ENCODE assay signal across 8 cellular contexts in the genomic region with DNA sequence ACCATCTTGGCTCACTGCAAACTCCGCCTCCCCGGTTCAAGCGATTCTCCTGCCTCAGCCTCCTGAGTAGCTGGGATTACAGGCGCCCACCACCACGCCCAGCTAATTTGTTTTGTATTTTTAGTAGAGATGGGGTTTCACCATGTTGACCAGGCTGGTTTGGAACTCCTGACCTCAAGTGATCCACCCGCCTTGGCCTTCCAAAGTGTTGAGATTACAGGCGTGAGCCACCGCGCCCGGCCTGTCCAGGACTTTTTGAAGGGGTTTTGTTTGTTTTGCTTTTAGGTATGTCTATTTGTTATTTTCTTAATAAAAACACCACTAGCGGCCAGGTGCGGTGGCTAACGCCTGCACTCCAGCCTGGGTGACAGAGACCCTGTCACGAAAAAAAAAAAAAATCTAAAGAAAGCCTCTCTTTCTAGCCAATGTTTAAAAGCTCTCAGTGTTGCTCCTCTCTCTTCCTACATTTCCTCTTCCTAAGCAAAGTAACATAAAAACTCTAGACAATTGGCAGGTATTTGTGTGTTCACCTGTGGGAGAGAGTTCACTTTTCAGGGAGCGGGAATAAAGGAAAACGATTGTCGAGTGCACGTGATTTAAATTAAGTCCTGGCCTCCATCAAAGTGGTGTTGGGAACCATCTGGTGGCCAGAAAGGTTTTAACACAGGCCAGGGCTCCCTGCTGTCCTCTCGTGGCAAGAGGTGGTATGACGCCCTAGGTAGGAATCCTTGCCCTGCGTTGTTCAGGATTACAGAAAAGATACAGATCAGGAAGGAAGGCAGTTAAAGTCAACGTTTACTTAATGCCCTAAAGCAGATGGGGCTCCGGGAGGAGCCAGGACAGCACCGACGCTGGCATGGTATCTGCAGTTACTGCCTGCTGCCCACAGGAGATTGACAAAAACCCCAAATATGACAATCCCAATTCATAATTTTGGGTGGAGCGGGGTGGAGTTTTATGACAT. TPM values are rescaled to one million over a fixed set of nuclear protein-coding genes. Genes with fewer than 3 reads are reported as not detected.
DNase-seq lines count a peak whose midpoint lies in the region; ATAC-seq and TF ChIP-seq lines count a peak whose summit lies in the region.

No MANE protein-coding gene starts in this region.

- H3K27me3 ChIP-seq in heart right ventricle: peaks cover 0 to 2% (median 0%) of the 10 kb centered on the region in 7 donors

- peak; percentile 100 for TF ChIP-seq CTCF in GM13977 (IDR thresholded peaks at IDR 0.05; ENCODE audit: extremely low read depth, insufficient read depth, missing control alignments)
- peak; percentile 100 for TF ChIP-seq CTCF in heart right ventricle (IDR thresholded peaks at IDR 0.05)

- intact Hi-C loops in heart right ventricle (cut with DNase I): loop anchor here in 9 of 10 donors (1.0 to 10.0 kb wide), 11 partner anchors 72 to 123 kb away; a partner anchor contains a TSS

- peak; percentile 74 for DNase-seq in GM13977 (ENCODE audit: low spot score)
- peak; percentile 91 for DNase-seq in NCI-H146 (lab: John Stamatoyannopoulos, UW)
- peak; percentile 88 for DNase-seq in SW480 (ENCODE audit: low spot score)
- peak; percentile 86 for DNase-seq in activated naive CD8-positive, alpha-beta T cell treated with anti-CD3 and anti-CD28 coated beads, Interleukin-2, amount 50 U/mL, for 24 hours
- peak; percentile 79 to 85 for DNase-seq in heart right ventricle
- DNase-seq in retina: peak; percentile 84
- DNase-seq in cortex of kidney (lab: John Stamatoyannopoulos, UW): no peak

- ATAC-seq in HG02870 (IDR thresholded peaks at IDR 0.05; ENCODE audit: unreplicated experiment): peak; percentile 95
- peak; percentile 89 for ATAC-seq in activated naive CD8-positive, alpha-beta T cell treated with anti-CD3 and anti-CD28 coated beads, Interleukin-2, amount 50 U/mL, for 24 hours
- ATAC-seq in heart right ventricle: peak; percentile 90 to 94 (median 93)

- peak overlapping the region; percentile 40 for H3K27ac Mint-ChIP-seq in activated naive CD8-positive, alpha-beta T cell treated with anti-CD3 and anti-CD28 coated beads, Interleukin-2, amount 50 U/mL, for 24 hours

- no peaks in the 10 kb centered on the region for H3K9me3 ChIP-seq in heart right ventricle

- H3K4me3 Mint-ChIP-seq in activated naive CD8-positive, alpha-beta T cell treated with anti-CD3 and anti-CD28 coated beads, Interleukin-2, amount 50 U/mL, for 24 hours: no peak overlapping the region

- no peaks in the 10 kb centered on the region for H3K36me3 ChIP-seq in heart right ventricle

- peak overlapping the region in 1 of 10 donors; percentile 46 for H3K27ac ChIP-seq in heart right ventricle

- peaks cover 18% of the 10 kb centered on the region for H3K4me1 Mint-ChIP-seq in activated naive CD8-positive, alpha-beta T cell treated with anti-CD3 and anti-CD28 coated beads, Interleukin-2, amount 50 U/mL, for 24 hours

- H3K4me3 ChIP-seq in heart right ventricle: peak overlapping the region in 5 of 10 donors; percentile 4 to 34 (median 27)

- peaks cover 0 to 10% (median 3%) of the 10 kb centered on the region in 9 donors for H3K4me1 ChIP-seq in heart right ventricle

- peaks cover 5% of the 10 kb centered on the region for H3K27me3 Mint-ChIP-seq in activated naive CD8-positive, alpha-beta T cell treated with anti-CD3 and anti-CD28 coated beads, Interleukin-2, amount 50 U/mL, for 24 hours

- H3K9me3 Mint-ChIP-seq in activated naive CD8-positive, alpha-beta T cell treated with anti-CD3 and anti-CD28 coated beads, Interleukin-2, amount 50 U/mL, for 24 hours: no peaks in the 10 kb centered on the region

- in situ Hi-C loops in GM13977 (cut with MboI; ENCODE audit: low pct_unique_long_range_greater_than_20kb, low sequenced_read_pairs, unreplicated experiment): loop anchor here (10.0 kb wide), 1 partner anchor 70 kb away; no protein-coding TSS in a partner anchor

- H3K36me3 Mint-ChIP-seq in activated naive CD8-positive, alpha-beta T cell treated with anti-CD3 and anti-CD28 coated beads, Interleukin-2, amount 50 U/mL, for 24 hours (ENCODE audit: low read depth): no peaks in the 10 kb centered on the region

- WGBS in heart right ventricle, 2 donors: 42 to 44% methylated on average over 26 of the region's 26 CpGs

RNA-seq across cellular contexts. Expression of a gene that starts 36.2 kb away (rescaled TPM):
- total RNA-seq in heart right ventricle: 1 to 10 TPM; 2.8 to 8.5 (median 6.4) TPM
- polyA plus RNA-seq in heart right ventricle: 10 to 100 TPM in 1 of 2 donors, 1 to 10 TPM in 1; 6.8 to 11.3 TPM

RNA-seq across cellular contexts. Expression of a gene that starts 58.6 kb away (rescaled TPM):
- total RNA-seq in heart right ventricle: 100 to 1,000 TPM in 2 of 10 donors, 10 to 100 TPM in 8; 76.4 to 138 (median 86.3) TPM
- 10 to 100 TPM; 31.2 to 31.7 TPM for polyA plus RNA-seq in heart right ventricle
